8 cellular contexts compared by ENCODE assay signal in the genomic region with DNA sequence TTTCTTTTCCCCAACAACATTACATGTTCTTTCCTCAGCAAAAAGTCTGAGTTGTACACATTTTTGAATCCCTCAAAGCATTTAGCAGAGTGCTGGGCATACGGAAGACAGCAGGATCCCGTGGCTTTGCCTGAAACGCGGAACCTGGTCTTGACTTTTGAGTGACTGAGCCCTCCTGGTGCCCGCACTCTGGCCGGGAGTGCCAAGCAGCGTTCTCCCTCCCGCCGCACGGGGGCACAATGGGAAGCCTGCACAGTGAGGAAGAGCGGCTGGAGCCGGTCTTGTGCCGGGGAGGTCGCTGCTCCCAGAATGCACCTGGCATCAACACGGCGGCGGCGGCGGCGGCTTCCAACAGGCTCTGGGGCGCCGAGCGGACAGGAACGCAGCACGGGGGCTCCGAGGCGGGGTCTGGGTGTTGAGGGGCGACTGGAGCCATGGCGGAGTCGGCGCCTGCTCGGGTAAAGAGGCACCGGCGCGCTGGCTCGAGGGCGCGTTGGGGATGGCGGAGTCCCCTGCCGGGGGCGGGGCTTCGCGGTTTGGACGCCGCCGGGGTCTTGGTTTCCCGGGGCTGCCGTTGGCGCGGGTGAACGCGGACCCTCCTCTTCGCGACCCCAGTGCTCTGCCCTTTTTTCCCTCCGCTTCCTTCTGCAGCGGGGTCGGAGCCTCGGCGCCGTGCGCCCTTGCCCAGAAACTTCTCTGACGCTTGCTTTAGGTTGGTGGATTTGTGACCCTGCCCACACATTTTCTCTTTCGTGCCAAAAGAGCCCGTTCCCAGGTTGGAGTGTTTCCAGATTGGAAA. TPM values are rescaled to one million over a fixed set of nuclear protein-coding genes. Genes with fewer than 3 reads are reported as not detected.
A peak's percentile ranks its signal among the peaks of the same experiment; 100 is the strongest.
DNase-seq lines count a peak whose midpoint lies in the region; ATAC-seq and TF ChIP-seq lines count a peak whose summit lies in the region.

TSS of gene ZNF212 (plus strand) at position 307 of the 799 bp plus-strand sequence. CDS start at position 435, 128 bp downstream.

- H3K4me3 Mint-ChIP-seq in natural killer cell treated with Interleukin-12 subunit alpha and Interleukin-12 subunit beta and Interleukin-15 and Interleukin-18, amount 100 ng/mL, for 72 hours = peak within 1 kb of the TSS; percentile 96

- WGBS in GM23248 (ENCODE audit: low coverage in 1 of 2, low lambda C conversion rate in 2 of 2, missing lambda C conversion rate in 2 of 2), 2 experiments = 1% methylated on average over 54 of the region's 64 CpGs

- H3K4me2 ChIP-seq in GM23248 (ENCODE audit: unreplicated experiment) = peak within 1 kb of the TSS; percentile 98

- H2AFZ ChIP-seq in GM23248 = peak within 1 kb of the TSS; percentile 85

- peak within 1 kb of the TSS; percentile 95 for H3K9ac ChIP-seq in GM23248

- DNase-seq in EH (ENCODE audit: low read depth) = peak; percentile 89
- peak; percentile 96 for DNase-seq in GM23248
- DNase-seq in LHCN-M2 (ENCODE audit: low read depth) = peak; percentile 91
- DNase-seq in RKO (ENCODE audit: low spot score) = peak; percentile 98
- DNase-seq in activated T-helper 1 cell treated with Interleukin-2 at 50 U/mL for 16 hours (ENCODE audit: low read depth) = peak; percentile 84
- peak; percentile 82 for DNase-seq in fibroblast of mammary gland (ENCODE audit: low read depth)
- DNase-seq in natural killer cell treated with Interleukin-12 subunit alpha and Interleukin-12 subunit beta and Interleukin-15 and Interleukin-18, amount 100 ng/mL, for 72 hours (ENCODE audit: low spot score) = peak; percentile 91
- DNase-seq in stimulated activated naive CD8-positive, alpha-beta T cell treated with anti-CD3 and anti-CD28 coated beads, Interleukin-15, Interleukin-2, amounts not matched to agents 100 U/mL and 50 U/mL, for 24 hours = peak; percentile 94

- in situ Hi-C loops in GM23248 (cut with MboI) = no loop called here

- H3K9me2 ChIP-seq in GM23248 (ENCODE audit: insufficient read depth) = no peaks in the 10 kb centered on the region

- H3K9me3 ChIP-seq in GM23248 (ENCODE audit: low read depth) = no peaks in the 10 kb centered on the region

- peak within 1 kb of the TSS; percentile 75 to 91 for H3K27ac Mint-ChIP-seq in natural killer cell treated with Interleukin-12 subunit alpha and Interleukin-12 subunit beta and Interleukin-15 and Interleukin-18, amount 100 ng/mL, for 72 hours

- no peaks in the 10 kb centered on the region for H3K9me3 Mint-ChIP-seq in natural killer cell treated with Interleukin-12 subunit alpha and Interleukin-12 subunit beta and Interleukin-15 and Interleukin-18, amount 100 ng/mL, for 72 hours

- peaks cover 51% of the 10 kb centered on the region for H3K79me2 ChIP-seq in GM23248 (ENCODE audit: insufficient read depth)

- peaks cover 8% of the 10 kb centered on the region for H3K36me3 Mint-ChIP-seq in natural killer cell treated with Interleukin-12 subunit alpha and Interleukin-12 subunit beta and Interleukin-15 and Interleukin-18, amount 100 ng/mL, for 72 hours

- H3K36me3 ChIP-seq in GM23248 (ENCODE audit: low read depth) = no peaks in the 10 kb centered on the region

- peak within 1 kb of the TSS; percentile 96 for H3K4me3 ChIP-seq in GM23248
- peak within 1 kb of the TSS; percentile 94 for H3K4me3 ChIP-seq in fibroblast of mammary gland (ENCODE audit: control insufficient read depth, low read depth, low read length)

- H4K20me1 ChIP-seq in GM23248 (ENCODE audit: insufficient read depth) = no peaks in the 10 kb centered on the region

- peaks cover 4 to 6% of the 10 kb centered on the region in 2 donors for H3K27me3 Mint-ChIP-seq in natural killer cell treated with Interleukin-12 subunit alpha and Interleukin-12 subunit beta and Interleukin-15 and Interleukin-18, amount 100 ng/mL, for 72 hours

- H3F3A ChIP-seq in GM23248 (ENCODE audit: insufficient read depth) = peaks cover 3% of the 10 kb centered on the region

- peak within 1 kb of the TSS; percentile 33 for H3K27ac ChIP-seq in GM23248

- ATAC-seq in natural killer cell treated with Interleukin-12 subunit alpha and Interleukin-12 subunit beta and Interleukin-15 and Interleukin-18, amount 100 ng/mL, for 72 hours = peak; percentile 100
- peak; percentile 100 for ATAC-seq in stimulated activated naive CD8-positive, alpha-beta T cell treated with anti-CD3 and anti-CD28 coated beads, Interleukin-15, Interleukin-2, amounts not matched to agents 100 U/mL and 50 U/mL, for 24 hours

- H3K4me1 ChIP-seq in GM23248 (ENCODE audit: insufficient read depth) = peaks cover 16% of the 10 kb centered on the region

- H3K27me3 ChIP-seq in GM23248 (replicated peaks; ENCODE audit: insufficient read depth) = no peaks in the 10 kb centered on the region

- peak; percentile 78 for TF ChIP-seq CTCF in fibroblast of mammary gland (conservative IDR thresholded peaks at IDR 0.05; ENCODE audit: control insufficient read depth, insufficient read depth, low read depth, low read length)

- peaks cover 23 to 27% of the 10 kb centered on the region in 2 donors for H3K4me1 Mint-ChIP-seq in natural killer cell treated with Interleukin-12 subunit alpha and Interleukin-12 subunit beta and Interleukin-15 and Interleukin-18, amount 100 ng/mL, for 72 hours (ENCODE audit: low read depth in 2 of 2)

RNA-seq across cellular contexts. Expression of gene ZNF212, which starts in this region (rescaled TPM):
- 4.1 and 9.4 TPM in 2 replicates for total RNA-seq in GM23248 (2014; rRNA removed; shearing (Covaris generic))
- 5.3 and 7.1 TPM in 2 replicates for polyA plus RNA-seq in GM23248 (2016; fragmentation: Nextera tagmentation; extraction: Ambion mirVana)
- 6.6 and 7.9 TPM in 2 replicates for total RNA-seq in LHCN-M2 (2014; rRNA removed)
- polyA plus RNA-seq in LHCN-M2 (2012) = 6.0 TPM
- total RNA-seq in natural killer cell treated with Interleukin-12 subunit alpha and Interleukin-12 subunit beta and Interleukin-15 and Interleukin-18, amount 100 ng/mL, for 72 hours = 10 to 100 TPM; 11.5 to 19.9 TPM

Comparison
In these comparisons a context has a peak if more than half of its experiments do, and no peak if none do; other contexts are left out.
1. Peak in every context shown above with its lines: DNase-seq, ATAC-seq, H3K4me3 ChIP-seq and H3K27ac ChIP-seq.